Comparison of ENCODE assay signal across 31 cellular contexts in genomic region chr1:74316302-74316701, GRCh38.
"Had no signal": no experiment of that assay in that cellular context is flagged by ENCODE, and none has a peak within 500 bp of the region (broad histone marks: within the 10 kb centered on the region; RNA-seq: fewer than 3 reads in every experiment).

No MANE protein-coding gene starts in this region.

- H3K36me3 ChIP-seq: heart right ventricle, left ventricle myocardium inferior, pancreas, prostate gland, stomach, thoracic aorta, tibial artery, upper lobe of right lung had no signal

- ATAC-seq: heart right ventricle; left colon; mucosa of descending colon; naive thymus-derived CD4-positive, alpha-beta T cell; natural killer cell treated with Interleukin-12 subunit alpha and Interleukin-12 subunit beta and Interleukin-15 and Interleukin-18, amount 100 ng/mL, for 72 hours; pancreas; right cardiac atrium; sciatic nerve; stimulated activated naive B cell treated with anti-CD40 and anti-IgM and Interleukin-4, amounts not matched to agents 10 μg/mL and 1 μg/mL and 100 μg/mL, for 72 hours; stimulated activated naive CD8-positive, alpha-beta T cell treated with anti-CD3 and anti-CD28 coated beads, Interleukin-15, Interleukin-2, amounts not matched to agents 100 U/mL and 50 U/mL, for 24 hours; upper lobe of right lung had no signal

- H3K4me1 ChIP-seq: pancreas, prostate gland, stomach, tibial artery, upper lobe of right lung had no signal

- H3K4me3 ChIP-seq: heart right ventricle, hepatocyte, left ventricle myocardium inferior, lung, mucosa of descending colon, pancreas, prostate gland, skin epidermis, stomach, thoracic aorta, tibial artery, upper lobe of right lung had no signal

- DNase-seq: heart right ventricle; immature natural killer cell; kidney; left colon; left ventricle myocardium inferior; midbrain; mucosa of descending colon; naive thymus-derived CD4-positive, alpha-beta T cell; nucleus accumbens; pancreas; posterior cingulate gyrus; retina; right cardiac atrium; stimulated activated CD4-positive, alpha-beta T cell treated with anti-CD3 and anti-CD28 coated beads, Interleukin-12 subunit alpha, Interleukin-12 subunit beta, amount 100 ng/mL, for 4 hours; stimulated activated CD4-positive, alpha-beta T cell treated with anti-CD3 and anti-CD28 coated beads, Interleukin-15, amount 100 ng/mL, for 24 hours; stimulated activated CD4-positive, alpha-beta T cell treated with anti-CD3 and anti-CD28 coated beads, Interleukin-2, amount 100 ng/mL, for 24 hours; stimulated activated CD4-positive, alpha-beta T cell treated with anti-CD3 and anti-CD28 coated beads, Interleukin-4, amount 100 ng/mL, for 1 hour; stimulated activated naive B cell treated with anti-CD40 and anti-IgM and Interleukin-4, amounts not matched to agents 10 μg/mL and 1 μg/mL and 100 μg/mL, for 72 hours; stimulated activated naive CD8-positive, alpha-beta T cell treated with anti-CD3 and anti-CD28 coated beads, Interleukin-15, Interleukin-2, amounts not matched to agents 100 U/mL and 50 U/mL, for 24 hours; stomach; tibial artery; upper lobe of right lung had no signal

- H3K4me2 ChIP-seq: hepatocyte had no signal

- FAIRE-seq: islet of Langerhans, kidney, pancreas, urothelium cell line had no signal

- H3K4me3 Mint-ChIP-seq: immature natural killer cell; naive thymus-derived CD4-positive, alpha-beta T cell; natural killer cell treated with Interleukin-12 subunit alpha and Interleukin-12 subunit beta and Interleukin-15 and Interleukin-18, amount 100 ng/mL, for 72 hours; stimulated activated naive B cell treated with anti-CD40 and anti-IgM and Interleukin-4, amounts not matched to agents 10 μg/mL and 1 μg/mL and 100 μg/mL, for 72 hours had no signal

- H2AFZ ChIP-seq: hepatocyte had no signal

- H3K79me2 ChIP-seq: hepatocyte had no signal

- H3K27me3 Mint-ChIP-seq: natural killer cell treated with Interleukin-12 subunit alpha and Interleukin-12 subunit beta and Interleukin-15 and Interleukin-18, amount 100 ng/mL, for 72 hours; stimulated activated naive B cell treated with anti-CD40 and anti-IgM and Interleukin-4, amounts not matched to agents 10 μg/mL and 1 μg/mL and 100 μg/mL, for 72 hours had no signal

- H3K27ac ChIP-seq: heart right ventricle, hepatocyte, left ventricle myocardium inferior, pancreas, prostate gland, skin epidermis, stomach, thoracic aorta, tibial artery, upper lobe of right lung had no signal

- H3K27me3 ChIP-seq: heart right ventricle, hepatocyte, pancreas, stomach, tibial artery, upper lobe of right lung had no signal

- H3K36me3 Mint-ChIP-seq: immature natural killer cell; natural killer cell treated with Interleukin-12 subunit alpha and Interleukin-12 subunit beta and Interleukin-15 and Interleukin-18, amount 100 ng/mL, for 72 hours; stimulated activated naive B cell treated with anti-CD40 and anti-IgM and Interleukin-4, amounts not matched to agents 10 μg/mL and 1 μg/mL and 100 μg/mL, for 72 hours had no signal

- H3K9me3 ChIP-seq: heart right ventricle, left ventricle myocardium inferior, mucosa of descending colon, pancreas, prostate gland, stomach, thoracic aorta, tibial artery, upper lobe of right lung had no signal

- H3K27ac Mint-ChIP-seq: immature natural killer cell; naive thymus-derived CD4-positive, alpha-beta T cell; natural killer cell treated with Interleukin-12 subunit alpha and Interleukin-12 subunit beta and Interleukin-15 and Interleukin-18, amount 100 ng/mL, for 72 hours; stimulated activated naive B cell treated with anti-CD40 and anti-IgM and Interleukin-4, amounts not matched to agents 10 μg/mL and 1 μg/mL and 100 μg/mL, for 72 hours had no signal

- H3K4me1 Mint-ChIP-seq: immature natural killer cell; naive thymus-derived CD4-positive, alpha-beta T cell; stimulated activated naive B cell treated with anti-CD40 and anti-IgM and Interleukin-4, amounts not matched to agents 10 μg/mL and 1 μg/mL and 100 μg/mL, for 72 hours had no signal
